23 cellular contexts compared by ENCODE assay signal in the genomic region with DNA sequence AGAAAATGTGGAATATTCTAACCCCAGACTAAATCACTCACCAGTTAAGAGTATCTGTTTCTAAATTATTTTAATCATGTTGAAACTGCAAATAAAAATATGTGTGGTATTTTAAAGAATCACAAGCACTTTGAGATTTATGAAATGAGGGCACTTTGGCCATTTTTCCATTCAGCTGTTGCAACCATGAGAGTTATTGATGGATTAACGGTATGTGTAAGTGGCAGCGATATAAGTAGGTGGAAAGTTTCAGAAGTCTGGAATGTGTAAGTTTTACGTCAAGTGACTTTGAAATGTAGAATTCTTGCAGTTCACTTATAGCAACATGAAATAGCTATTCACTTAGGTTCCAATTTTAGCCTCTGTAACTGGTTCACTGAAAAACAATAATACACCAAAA.
"Had no signal": no experiment of that assay in that cellular context is flagged by ENCODE, and none has a peak within 500 bp of the region (broad histone marks: within the 10 kb centered on the region; RNA-seq: fewer than 3 reads in every experiment).

No MANE protein-coding gene starts in this region.

- H3K27me3 Mint-ChIP-seq: IgD-negative memory B cell had no signal

- H3K4me1 Mint-ChIP-seq: IgD-negative memory B cell had no signal

- H3K36me3 Mint-ChIP-seq: IgD-negative memory B cell had no signal

- H3K4me1 ChIP-seq: SJSA1 had no signal

- H3K27ac ChIP-seq: HL-60, KMS-11, SJSA1, SK-N-MC had no signal

- DNase-seq: Kasumi-1, MM.1S, NCI-H1092 treated with DMSO at 0.1 percent for 48 hours, NCI-H1436, NCI-H187, NCI-H2029, NCI-H2081 treated with DMSO at 0.1 percent for 48 hours, NCI-H2171, NCI-H226, NCI-H446, NCI-H510A, NCI-H524 treated with DMSO at 0.1 percent for 48 hours, NCI-H69, NCI-H774, Right ventricle myocardium superior, RPMI8226, SIG-M5 had no signal

- H3K9me3 ChIP-seq: SJSA1 had no signal

- H3K27me3 ChIP-seq: SJSA1 had no signal

- H3K4me3 Mint-ChIP-seq: IgD-negative memory B cell had no signal

- H3K4me3 ChIP-seq: K562, SJSA1, SK-N-MC had no signal

- H3K36me3 ChIP-seq: SJSA1 had no signal

- H3K27ac Mint-ChIP-seq: IgD-negative memory B cell had no signal
